In the genomic region with DNA sequence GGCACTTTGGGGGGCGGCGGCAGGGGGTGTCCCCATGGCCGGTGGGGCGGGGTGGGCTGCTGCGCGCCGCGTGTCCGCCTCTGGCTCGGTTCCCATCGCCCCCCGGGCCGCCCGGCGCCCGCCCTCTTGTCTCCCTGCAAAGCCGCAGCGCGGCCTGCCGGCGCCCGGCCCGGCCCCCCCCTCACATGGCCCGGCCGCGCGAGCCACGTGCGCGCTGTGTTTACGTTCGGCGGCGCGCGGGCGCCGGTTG, we compare ENCODE assay signal across 8 cellular contexts. TPM values are rescaled to one million over a fixed set of nuclear protein-coding genes. Genes with fewer than 3 reads are reported as not detected.
DNase-seq lines count a peak whose midpoint lies in the region; ATAC-seq, FAIRE-seq and TF ChIP-seq lines count a peak whose summit lies in the region.

No MANE protein-coding gene starts in this region.

- H3K36me3 ChIP-seq in mesodermal cell (ENCODE audit: control insufficient read depth, insufficient read depth, low read length): peaks cover 9% of the 10 kb centered on the region
- no peaks in the 10 kb centered on the region for H3K36me3 ChIP-seq in urinary bladder (ENCODE audit: insufficient read depth)

- no peak for DNase-seq in activated naive CD8-positive, alpha-beta T cell treated with anti-CD3 and anti-CD28 coated beads, Interleukin-2, amount 10 ng/mL, durations not matched to agents 7 days and 5 days
- DNase-seq in activated naive CD8-positive, alpha-beta T cell treated with anti-CD3 and anti-CD28 coated beads, Interleukin-2, amount 50 U/mL, for 24 hours: no peak
- DNase-seq in MCF 10A (ENCODE audit: unreplicated experiment) (no peak), HTR-8/SVneo (ENCODE audit: insufficient read length, low spot score) (no peak), NCI-H748 (lab: John Stamatoyannopoulos, UW; ENCODE audit: unreplicated experiment) (no peak)
- DNase-seq in effector CD8-positive, alpha-beta T cell (lab: John Stamatoyannopoulos, UW): no peak

- intact Hi-C loops in MCF 10A (cut with micrococcal nuclease): loop anchor here (5.0 kb wide), 1 partner anchor 58 kb away; no protein-coding TSS in a partner anchor

- CTCF ChIA-PET in MCF 10A (lab: Yijun Ruan, JAX): no interaction called here

- peaks cover 21% of the 10 kb centered on the region for H3K4me1 Mint-ChIP-seq in activated naive CD8-positive, alpha-beta T cell treated with anti-CD3 and anti-CD28 coated beads, Interleukin-2, amount 10 ng/mL, durations not matched to agents 7 days and 5 days
- H3K4me1 Mint-ChIP-seq in activated naive CD8-positive, alpha-beta T cell treated with anti-CD3 and anti-CD28 coated beads, Interleukin-2, amount 50 U/mL, for 24 hours: peaks cover 45% of the 10 kb centered on the region
- peaks cover 27% of the 10 kb centered on the region for H3K4me1 Mint-ChIP-seq in MCF 10A (ENCODE audit: insufficient read depth, unreplicated experiment)

- peak overlapping the region; percentile 63 for H3K4me3 Mint-ChIP-seq in activated naive CD8-positive, alpha-beta T cell treated with anti-CD3 and anti-CD28 coated beads, Interleukin-2, amount 10 ng/mL, durations not matched to agents 7 days and 5 days
- H3K4me3 Mint-ChIP-seq in activated naive CD8-positive, alpha-beta T cell treated with anti-CD3 and anti-CD28 coated beads, Interleukin-2, amount 50 U/mL, for 24 hours: no peak overlapping the region
- H3K4me3 Mint-ChIP-seq in MCF 10A (ENCODE audit: unreplicated experiment): peak overlapping the region; percentile 73

- 0% methylated on average over 24 of the region's 38 CpGs; no CpG with 5 or more reads in 1 of the 2 experiments for WGBS in mesodermal cell (ENCODE audit: insufficient coverage in 2 of 2), 2 experiments
- WGBS in urinary bladder: under 1% methylated on average over 37 of the region's 38 CpGs

- POLR2A ChIA-PET in activated naive CD8-positive, alpha-beta T cell treated with anti-CD3 and anti-CD28 coated beads, Interleukin-2, amount 10 ng/mL, durations not matched to agents 7 days and 5 days (lab: Charles Lee): interaction anchor here (3.6 kb wide), 1 partner anchor 28 kb away, joined by 40 read pairs; a partner anchor contains a TSS
- POLR2A ChIA-PET in MCF 10A (lab: Yijun Ruan, JAX): interaction anchor here (1.1 to 9.9 kb wide), 6 partner anchors 10 to 53 kb away, joined by 4 to 234 read pairs (median 8); a partner anchor contains a TSS

- H3K9me3 Mint-ChIP-seq in activated naive CD8-positive, alpha-beta T cell treated with anti-CD3 and anti-CD28 coated beads, Interleukin-2, amount 10 ng/mL, durations not matched to agents 7 days and 5 days: no peaks in the 10 kb centered on the region
- no peaks in the 10 kb centered on the region for H3K9me3 Mint-ChIP-seq in activated naive CD8-positive, alpha-beta T cell treated with anti-CD3 and anti-CD28 coated beads, Interleukin-2, amount 50 U/mL, for 24 hours
- H3K9me3 Mint-ChIP-seq in MCF 10A (ENCODE audit: unreplicated experiment): no peaks in the 10 kb centered on the region

- no peak overlapping the region for H3K27ac Mint-ChIP-seq in activated naive CD8-positive, alpha-beta T cell treated with anti-CD3 and anti-CD28 coated beads, Interleukin-2, amount 10 ng/mL, durations not matched to agents 7 days and 5 days
- H3K27ac Mint-ChIP-seq in activated naive CD8-positive, alpha-beta T cell treated with anti-CD3 and anti-CD28 coated beads, Interleukin-2, amount 50 U/mL, for 24 hours: no peak overlapping the region
- H3K27ac Mint-ChIP-seq in MCF 10A (ENCODE audit: low read depth, unreplicated experiment): no peak overlapping the region

- H3K4me3 ChIP-seq in mesodermal cell (ENCODE audit: extremely low read depth, insufficient read depth, low read length, poor library complexity, severe bottlenecking) (peak overlapping the region; percentile 59), urinary bladder (ENCODE audit: low read depth, low read length) (peak overlapping the region; percentile 98)

- peak overlapping the region; percentile 99 for H3K27ac ChIP-seq in mesodermal cell (ENCODE audit: low read depth, low read length, severe bottlenecking)
- H3K27ac ChIP-seq in urinary bladder (ENCODE audit: low read depth): peak overlapping the region; percentile 98

- FAIRE-seq in HTR-8/SVneo (lab: Jason Lieb, UNC): no peak

- no peaks in the 10 kb centered on the region for H3K9me3 ChIP-seq in mesodermal cell (ENCODE audit: control insufficient read depth, low read length)

- no TSS peak for BruUV-seq in MCF 10A (replicated peaks; lab: Mats Ljungman, UMichigan)

- H3K4me1 ChIP-seq in mesodermal cell (ENCODE audit: control insufficient read depth, insufficient read depth, low read length, poor library complexity, severe bottlenecking): peaks cover 12% of the 10 kb centered on the region
- peaks cover 4% of the 10 kb centered on the region for H3K4me1 ChIP-seq in urinary bladder (ENCODE audit: insufficient read depth)

- no peak for TF ChIP-seq CTCF in MCF 10A (IDR thresholded peaks at IDR 0.05; ENCODE audit: unreplicated experiment)

- ATAC-seq in activated naive CD8-positive, alpha-beta T cell treated with anti-CD3 and anti-CD28 coated beads, Interleukin-2, amount 10 ng/mL, durations not matched to agents 7 days and 5 days (ENCODE audit: low read depth): no peak
- no peak for ATAC-seq in activated naive CD8-positive, alpha-beta T cell treated with anti-CD3 and anti-CD28 coated beads, Interleukin-2, amount 50 U/mL, for 24 hours

- peaks cover 4% of the 10 kb centered on the region for H3K36me3 Mint-ChIP-seq in activated naive CD8-positive, alpha-beta T cell treated with anti-CD3 and anti-CD28 coated beads, Interleukin-2, amount 10 ng/mL, durations not matched to agents 7 days and 5 days
- no peaks in the 10 kb centered on the region for H3K36me3 Mint-ChIP-seq in activated naive CD8-positive, alpha-beta T cell treated with anti-CD3 and anti-CD28 coated beads, Interleukin-2, amount 50 U/mL, for 24 hours (ENCODE audit: low read depth)
- peaks cover 6% of the 10 kb centered on the region for H3K36me3 Mint-ChIP-seq in MCF 10A (ENCODE audit: insufficient read depth, unreplicated experiment)

- H3K27me3 Mint-ChIP-seq in activated naive CD8-positive, alpha-beta T cell treated with anti-CD3 and anti-CD28 coated beads, Interleukin-2, amount 10 ng/mL, durations not matched to agents 7 days and 5 days: peaks cover 23% of the 10 kb centered on the region
- H3K27me3 Mint-ChIP-seq in activated naive CD8-positive, alpha-beta T cell treated with anti-CD3 and anti-CD28 coated beads, Interleukin-2, amount 50 U/mL, for 24 hours: peaks cover 10% of the 10 kb centered on the region
- H3K27me3 Mint-ChIP-seq in MCF 10A (ENCODE audit: insufficient read depth, unreplicated experiment): no peaks in the 10 kb centered on the region

RNA-seq across cellular contexts. Expression of a gene that starts 0.5 kb away (rescaled TPM):
- 10 to 100 TPM; 20.2 TPM for total RNA-seq in activated naive CD8-positive, alpha-beta T cell treated with anti-CD3 and anti-CD28 coated beads, Interleukin-2, amount 10 ng/mL, durations not matched to agents 7 days and 5 days
- total RNA-seq in MCF 10A (2022) (19.4 and 21.9 TPM in 2 replicates), urinary bladder (64.0 TPM)
- polyA plus RNA-seq in mesodermal cell (2013, experiment 1 of 2): 33.4 TPM
- 36.2 TPM for polyA plus RNA-seq in mesodermal cell (2013, experiment 2 of 2)
- polyA plus RNA-seq in urinary bladder: 16.6 TPM

RNA-seq across cellular contexts. Expression of a gene that starts 28.6 kb away (rescaled TPM):
- 1,000 to 10,000 TPM; 1,577 to 1,648 TPM for total RNA-seq in activated naive CD8-positive, alpha-beta T cell treated with anti-CD3 and anti-CD28 coated beads, Interleukin-2, amount 10 ng/mL, durations not matched to agents 7 days and 5 days
- total RNA-seq in MCF 10A (2022): 2,310 and 2,617 TPM in 2 replicates
- 3,796 TPM for polyA plus RNA-seq in mesodermal cell (2013, experiment 1 of 2)
- 3,333 TPM for polyA plus RNA-seq in mesodermal cell (2013, experiment 2 of 2)
- total RNA-seq in urinary bladder: 2,735 TPM
- 3,715 TPM for polyA plus RNA-seq in urinary bladder

RNA-seq across cellular contexts. Expression of a gene that starts 28.8 kb away (rescaled TPM):
- 1 to 10 TPM; 3.8 to 4.9 TPM for total RNA-seq in activated naive CD8-positive, alpha-beta T cell treated with anti-CD3 and anti-CD28 coated beads, Interleukin-2, amount 10 ng/mL, durations not matched to agents 7 days and 5 days
- total RNA-seq in MCF 10A (2022): 6.8 and 9.7 TPM in 2 replicates
- 8.6 TPM for polyA plus RNA-seq in mesodermal cell (2013, experiment 1 of 2)
- polyA plus RNA-seq in mesodermal cell (2013, experiment 2 of 2): 9.7 TPM
- 17.1 TPM for total RNA-seq in urinary bladder
- polyA plus RNA-seq in urinary bladder: 10.5 TPM
